In genomic region chr5:56854920-56855319, GRCh38 we compare ENCODE assay signal across 20 cellular contexts. TPM values are rescaled to one million over a fixed set of nuclear protein-coding genes. Genes with fewer than 3 reads are reported as not detected.
DNase-seq lines count a peak whose midpoint lies in the region; ATAC-seq and TF ChIP-seq lines count a peak whose summit lies in the region.
"Had no signal": no experiment of that assay in that cellular context is flagged by ENCODE, and none has a peak within 500 bp of the region (broad histone marks: within the 10 kb centered on the region; RNA-seq: fewer than 3 reads in every experiment).

No MANE protein-coding gene starts in this region.

- TF ChIP-seq POLR2A in testis (IDR thresholded peaks at IDR 0.05), result no peak

- no peak overlapping the region for H3K4me3 ChIP-seq in fibroblast of lung (replicated peaks in 1 of 4; ENCODE audit: control extremely low read depth in 1 of 4, insufficient read depth in 1 of 4, low read depth in 3 of 4, low read length in 4 of 4)
- H3K4me3 ChIP-seq in testis, result no peak overlapping the region
- H3K4me3 ChIP-seq: coronary artery, prostate gland had no signal

- H3K4me3 Mint-ChIP-seq in activated T-cell treated with anti-CD3 and anti-CD28 coated beads, Interleukin-2, amount 50 U/mL, for 72 hours, result peak overlapping the region; percentile 2 to 61
- no peak overlapping the region for H3K4me3 Mint-ChIP-seq in activated T-cell treated with anti-CD3 and anti-CD28 coated beads, Interleukin-2, amount 50 U/mL, for 4 hours
- H3K4me3 Mint-ChIP-seq in IgD-negative memory B cell, result peak overlapping the region; percentile 30 to 89 (median 78)
- peak overlapping the region; percentile 36 for H3K4me3 Mint-ChIP-seq in stimulated activated memory B cell treated with anti-CD40 and anti-IgM and Interleukin-4, amounts not matched to agents 10 μg/mL and 1 μg/mL and 100 μg/mL, for 72 hours
- H3K4me3 Mint-ChIP-seq: endodermal cell; T-helper 1 cell treated with Interleukin-12 subunit alpha and Interleukin-12 subunit beta and Interleukin-4 antibody, amounts not matched to agents 30 μg/mL and 1 μg/mL, for 36 hours had no signal

- peak overlapping the region; percentile 95 for H3K27ac Mint-ChIP-seq in activated T-cell treated with anti-CD3 and anti-CD28 coated beads, Interleukin-2, amount 50 U/mL, for 72 hours
- peak overlapping the region; percentile 55 to 87 (median 83) for H3K27ac Mint-ChIP-seq in IgD-negative memory B cell
- peak overlapping the region; percentile 62 for H3K27ac Mint-ChIP-seq in stimulated activated memory B cell treated with anti-CD40 and anti-IgM and Interleukin-4, amounts not matched to agents 10 μg/mL and 1 μg/mL and 100 μg/mL, for 72 hours
- H3K27ac Mint-ChIP-seq: endodermal cell; T-helper 1 cell treated with Interleukin-12 subunit alpha and Interleukin-12 subunit beta and Interleukin-4 antibody, amounts not matched to agents 30 μg/mL and 1 μg/mL, for 36 hours had no signal

- 57 to 58% methylated on average over 1 of the region's 1 CpG for WGBS in testis, 2 donors

- H3K27me3 ChIP-seq in fibroblast of lung (ENCODE audit: control insufficient read depth, insufficient read depth, low read length) (no peaks in the 10 kb centered on the region), testis (no peaks in the 10 kb centered on the region)

- peaks cover 3% of the 10 kb centered on the region for H3K4me1 ChIP-seq in fibroblast of lung (ENCODE audit: control insufficient read depth, extremely low read depth, insufficient read depth, low read length)
- H3K4me1 ChIP-seq in testis, result peaks cover 21% of the 10 kb centered on the region
- H3K4me1 ChIP-seq: prostate gland had no signal

- H3K4me1 Mint-ChIP-seq in activated T-cell treated with anti-CD3 and anti-CD28 coated beads, Interleukin-2, amount 50 U/mL, for 72 hours (ENCODE audit: low read depth), result peaks cover 60% of the 10 kb centered on the region
- peaks cover 68% of the 10 kb centered on the region for H3K4me1 Mint-ChIP-seq in activated T-cell treated with anti-CD3 and anti-CD28 coated beads, Interleukin-2, amount 50 U/mL, for 4 hours (ENCODE audit: low read depth)
- peaks cover 51 to 57% (median 55%) of the 10 kb centered on the region in 3 donors for H3K4me1 Mint-ChIP-seq in IgD-negative memory B cell
- peaks cover 72% of the 10 kb centered on the region for H3K4me1 Mint-ChIP-seq in stimulated activated memory B cell treated with anti-CD40 and anti-IgM and Interleukin-4, amounts not matched to agents 10 μg/mL and 1 μg/mL and 100 μg/mL, for 72 hours

- H4K20me1 ChIP-seq in fibroblast of lung (ENCODE audit: control insufficient read depth, extremely low read depth, insufficient read depth, low read length), result no peaks in the 10 kb centered on the region

- ATAC-seq in activated T-cell treated with anti-CD3 and anti-CD28 coated beads, Interleukin-2, amount 50 U/mL, for 72 hours (replicated peaks in 1 of 2), result no peak
- ATAC-seq in activated T-cell treated with anti-CD3 and anti-CD28 coated beads, Interleukin-2, amount 50 U/mL, for 4 hours, result no peak
- no peak for ATAC-seq in stimulated activated memory B cell treated with anti-CD40 and anti-IgM and Interleukin-4, amounts not matched to agents 10 μg/mL and 1 μg/mL and 100 μg/mL, for 72 hours
- ATAC-seq in GM21619 (IDR thresholded peaks at IDR 0.05; ENCODE audit: unreplicated experiment), result no peak

- H3K27ac ChIP-seq in fibroblast of lung (ENCODE audit: insufficient read depth, low read length), result no peak overlapping the region
- H3K27ac ChIP-seq in testis, result peak overlapping the region in 1 of 2 donors; percentile 41
- H3K27ac ChIP-seq: coronary artery, prostate gland had no signal

- no peak overlapping the region for H2AFZ ChIP-seq in fibroblast of lung (ENCODE audit: low read length)

- H3K9ac ChIP-seq in fibroblast of lung (ENCODE audit: insufficient read depth, low read length), result no peak overlapping the region

- H3K9me3 ChIP-seq in fibroblast of lung (ENCODE audit: control insufficient read depth, insufficient read depth, low read depth, low read length) (no peaks in the 10 kb centered on the region), testis (no peaks in the 10 kb centered on the region)
- H3K9me3 ChIP-seq: prostate gland had no signal

- DNase-seq in activated T-cell treated with anti-CD3 and anti-CD28 coated beads, Interleukin-2, amount 50 U/mL, for 72 hours, result no peak
- no peak for DNase-seq in activated T-cell treated with anti-CD3 and anti-CD28 coated beads, Interleukin-2, amount 50 U/mL, for 4 hours
- DNase-seq in fibroblast of lung (ENCODE audit: low read depth in 2 of 2), result no peak
- DNase-seq in occipital lobe (lab: John Stamatoyannopoulos, UW), result no peak
- DNase-seq in testis, result no peak
- DNase-seq: activated CD4-positive, alpha-beta T cell treated with anti-CD3 and anti-CD28 coated beads, Interleukin-2, amount 50 U/mL, for 48 hours; activated gamma-delta T cell treated with Interleukin-2 at 50 U/mL for 16 hours; C1 segment of cervical spinal cord; endodermal cell; HCEC 1CT; NCI-H1092 treated with DMSO at 0.1 percent for 48 hours; NCI-H1930; NCI-H69; RPMI8226 had no signal

- intact Hi-C loops in testis (cut with DNase I; ENCODE audit: low total_unique reads), result no loop called here

- peaks cover 9% of the 10 kb centered on the region for H3K79me2 ChIP-seq in fibroblast of lung (ENCODE audit: control insufficient read depth, insufficient read depth, low read length)

- peaks cover 0 to 2% of the 10 kb centered on the region in 2 donors for H3K36me3 Mint-ChIP-seq in activated T-cell treated with anti-CD3 and anti-CD28 coated beads, Interleukin-2, amount 50 U/mL, for 72 hours (ENCODE audit: insufficient read depth in 2 of 2)
- H3K36me3 Mint-ChIP-seq in activated T-cell treated with anti-CD3 and anti-CD28 coated beads, Interleukin-2, amount 50 U/mL, for 4 hours (ENCODE audit: insufficient read depth), result peaks cover 14% of the 10 kb centered on the region
- H3K36me3 Mint-ChIP-seq in IgD-negative memory B cell, result peaks cover 2% of the 10 kb centered on the region
- peaks cover 8% of the 10 kb centered on the region for H3K36me3 Mint-ChIP-seq in stimulated activated memory B cell treated with anti-CD40 and anti-IgM and Interleukin-4, amounts not matched to agents 10 μg/mL and 1 μg/mL and 100 μg/mL, for 72 hours

- H3K27me3 Mint-ChIP-seq in activated T-cell treated with anti-CD3 and anti-CD28 coated beads, Interleukin-2, amount 50 U/mL, for 72 hours (ENCODE audit: low read depth), result no peaks in the 10 kb centered on the region
- no peaks in the 10 kb centered on the region for H3K27me3 Mint-ChIP-seq in activated T-cell treated with anti-CD3 and anti-CD28 coated beads, Interleukin-2, amount 50 U/mL, for 4 hours (ENCODE audit: low read depth)
- no peaks in the 10 kb centered on the region for H3K27me3 Mint-ChIP-seq in IgD-negative memory B cell
- no peaks in the 10 kb centered on the region for H3K27me3 Mint-ChIP-seq in stimulated activated memory B cell treated with anti-CD40 and anti-IgM and Interleukin-4, amounts not matched to agents 10 μg/mL and 1 μg/mL and 100 μg/mL, for 72 hours

- TF ChIP-seq CTCF in fibroblast of lung (conservative IDR thresholded peaks at IDR 0.05 in 1 of 2, IDR thresholded peaks at IDR 0.05 in 1 of 2; ENCODE audit: low read depth in 1 of 2, low read length in 2 of 2), result no peak
- no peak for TF ChIP-seq CTCF in testis (IDR thresholded peaks at IDR 0.05)

- no peaks in the 10 kb centered on the region for H3K9me3 Mint-ChIP-seq in activated T-cell treated with anti-CD3 and anti-CD28 coated beads, Interleukin-2, amount 50 U/mL, for 72 hours
- H3K9me3 Mint-ChIP-seq in activated T-cell treated with anti-CD3 and anti-CD28 coated beads, Interleukin-2, amount 50 U/mL, for 4 hours, result no peaks in the 10 kb centered on the region
- no peaks in the 10 kb centered on the region for H3K9me3 Mint-ChIP-seq in IgD-negative memory B cell
- no peaks in the 10 kb centered on the region for H3K9me3 Mint-ChIP-seq in stimulated activated memory B cell treated with anti-CD40 and anti-IgM and Interleukin-4, amounts not matched to agents 10 μg/mL and 1 μg/mL and 100 μg/mL, for 72 hours
- H3K9me3 Mint-ChIP-seq: endodermal cell; T-helper 1 cell treated with Interleukin-12 subunit alpha and Interleukin-12 subunit beta and Interleukin-4 antibody, amounts not matched to agents 30 μg/mL and 1 μg/mL, for 36 hours had no signal

- peak overlapping the region; percentile 42 for H3K4me2 ChIP-seq in fibroblast of lung (ENCODE audit: extremely low read depth, insufficient read depth, low read length)

- H3K36me3 ChIP-seq in fibroblast of lung (ENCODE audit: control insufficient read depth, insufficient read depth, low read length) (no peaks in the 10 kb centered on the region), testis (ENCODE audit: low read depth, missing control alignments) (no peaks in the 10 kb centered on the region)
- H3K36me3 ChIP-seq: prostate gland had no signal

RNA-seq across cellular contexts. Expression of gene MAP3K1, which starts 39.6 kb away (rescaled TPM):
- 10 to 100 TPM; 21.4 to 21.8 TPM for total RNA-seq in activated T-cell treated with anti-CD3 and anti-CD28 coated beads, Interleukin-2, amount 50 U/mL, for 72 hours
- total RNA-seq in activated T-cell treated with anti-CD3 and anti-CD28 coated beads, Interleukin-2, amount 50 U/mL, for 4 hours, result 10 to 100 TPM; 18.2 to 19.1 (median 18.6) TPM
- polyA plus RNA-seq in IgD-negative memory B cell (69.8 TPM), fibroblast of lung (3.5 and 5.3 TPM in 2 replicates), testis (ENCODE audit: insufficient read depth, low read depth, low replicate concordance) (20.4 TPM)
- total RNA-seq in fibroblast of lung (6.8 and 10.3 TPM in 2 replicates), occipital lobe (22.1 TPM), testis (10 to 100 TPM; 42.5 to 52.0 TPM)
- 1.6 and 2.4 TPM in 2 replicates for polyA plus RNA-seq in fibroblast of lung (2012)
- polyA minus RNA-seq in fibroblast of lung (ENCODE audit: low replicate concordance), result 2.4 and 3.8 TPM in 2 replicates

RNA-seq across cellular contexts. Expression of gene SETD9, which starts 54.5 kb away (rescaled TPM):
- 1 to 10 TPM; 8.1 to 9.3 TPM for total RNA-seq in activated T-cell treated with anti-CD3 and anti-CD28 coated beads, Interleukin-2, amount 50 U/mL, for 72 hours
- 10 to 100 TPM in 1 of 3 donors, 1 to 10 TPM in 2; 2.7 to 10.5 (median 7.5) TPM for total RNA-seq in activated T-cell treated with anti-CD3 and anti-CD28 coated beads, Interleukin-2, amount 50 U/mL, for 4 hours
- polyA plus RNA-seq in IgD-negative memory B cell, result 7.3 TPM
- total RNA-seq in fibroblast of lung, result 14.9 and 15.5 TPM in 2 replicates
- polyA plus RNA-seq in fibroblast of lung, result 2.2 and 8.8 TPM in 2 replicates
- 0.97 and 6.7 TPM in 2 replicates for polyA plus RNA-seq in fibroblast of lung (2012)
- polyA minus RNA-seq in fibroblast of lung (ENCODE audit: low replicate concordance), result not detected in 2 replicates
- total RNA-seq in occipital lobe, result 4.7 TPM
- total RNA-seq in testis, result 10 to 100 TPM; 27.3 to 43.5 TPM
- 58.6 TPM for polyA plus RNA-seq in testis (ENCODE audit: insufficient read depth, low read depth, low replicate concordance)
